21 cellular contexts compared by ENCODE assay signal in genomic region chr2:58070765-58071164, GRCh38. TPM values are rescaled to one million over a fixed set of nuclear protein-coding genes. Genes with fewer than 3 reads are reported as not detected.
DNase-seq lines count a peak whose midpoint lies in the region; ATAC-seq, FAIRE-seq and TF ChIP-seq lines count a peak whose summit lies in the region.
"Had no signal": no experiment of that assay in that cellular context is flagged by ENCODE, and none has a peak within 500 bp of the region (broad histone marks: within the 10 kb centered on the region; RNA-seq: fewer than 3 reads in every experiment).

No MANE protein-coding gene starts in this region.

- H3K27me3 Mint-ChIP-seq in activated B cell treated with CpG ODN at 0.5 μM for 24 hours (no peaks in the 10 kb centered on the region), MCF 10A (ENCODE audit: insufficient read depth, unreplicated experiment) (no peaks in the 10 kb centered on the region)
- H3K27me3 Mint-ChIP-seq: CD4-positive, alpha-beta T cell; CD8-positive, alpha-beta memory T cell had no signal

- ATAC-seq in activated B cell treated with CpG ODN at 0.5 μM for 24 hours (ENCODE audit: low read depth) = no peak

- intact Hi-C loops in activated B cell treated with CpG ODN at 0.5 μM for 24 hours (cut with micrococcal nuclease) (no loop called here), MCF 10A (cut with micrococcal nuclease) (no loop called here)

- POLR2A ChIA-PET in activated B cell treated with CpG ODN at 0.5 μM for 24 hours (lab: Charles Lee) = no interaction called here
- POLR2A ChIA-PET in MCF 10A (lab: Yijun Ruan, JAX) = no interaction called here

- FAIRE-seq in A204.1 (lab: Jason Lieb, UNC) (peak; percentile 35), GM19239 (lab: Jason Lieb, UNC) (peak; percentile 56)
- FAIRE-seq: D721Med, H54 had no signal

- peaks cover 73% of the 10 kb centered on the region for H3K36me3 Mint-ChIP-seq in activated B cell treated with CpG ODN at 0.5 μM for 24 hours (ENCODE audit: low read depth)
- H3K36me3 Mint-ChIP-seq in MCF 10A (ENCODE audit: insufficient read depth, unreplicated experiment) = peaks cover 26% of the 10 kb centered on the region

- H3K9me3 Mint-ChIP-seq in activated B cell treated with CpG ODN at 0.5 μM for 24 hours = peaks cover 12% of the 10 kb centered on the region
- peaks cover 8% of the 10 kb centered on the region for H3K9me3 Mint-ChIP-seq in MCF 10A (ENCODE audit: unreplicated experiment)
- H3K9me3 Mint-ChIP-seq: HFFc6 had no signal

- H3K27ac Mint-ChIP-seq in activated B cell treated with CpG ODN at 0.5 μM for 24 hours (peak overlapping the region; percentile 9), MCF 10A (ENCODE audit: low read depth, unreplicated experiment) (no peak overlapping the region)
- H3K27ac Mint-ChIP-seq: CD14-positive monocyte; CD4-positive, alpha-beta T cell; HFFc6 had no signal

- no TSS peak for BruUV-seq in MCF 10A (replicated peaks; lab: Mats Ljungman, UMichigan)

- H3K4me3 Mint-ChIP-seq in activated B cell treated with CpG ODN at 0.5 μM for 24 hours (no peak overlapping the region), MCF 10A (ENCODE audit: unreplicated experiment) (no peak overlapping the region)
- H3K4me3 Mint-ChIP-seq: CD14-positive monocyte; CD4-positive, alpha-beta T cell; HFFc6 had no signal

- DNase-seq in GM19239 (ENCODE audit: insufficient read length, low spot score) (no peak), activated B cell treated with CpG ODN at 0.5 μM for 24 hours (no peak), 8988T (no peak), amygdala (lab: John Stamatoyannopoulos, UW) (no peak), MCF 10A (ENCODE audit: unreplicated experiment) (no peak)
- DNase-seq: ACHN; AML-193; BE2C; CD4-positive, alpha-beta T cell; CD8-positive, alpha-beta memory T cell; DMS 273 treated with DMSO at 0.1 percent for 48 hours; DMS79; EL; GDM1; GOT3; HFFc6 had no signal

- no peak for TF ChIP-seq CTCF in activated B cell treated with CpG ODN at 0.5 μM for 24 hours (IDR thresholded peaks at IDR 0.05)
- no peak for TF ChIP-seq CTCF in MCF 10A (IDR thresholded peaks at IDR 0.05; ENCODE audit: unreplicated experiment)

- peaks cover 35% of the 10 kb centered on the region for H3K4me1 Mint-ChIP-seq in activated B cell treated with CpG ODN at 0.5 μM for 24 hours
- no peaks in the 10 kb centered on the region for H3K4me1 Mint-ChIP-seq in MCF 10A (ENCODE audit: insufficient read depth, unreplicated experiment)

- CTCF ChIA-PET in activated B cell treated with CpG ODN at 0.5 μM for 24 hours (lab: Charles Lee) (no interaction called here), MCF 10A (lab: Yijun Ruan, JAX) (no interaction called here)

RNA-seq across cellular contexts. Expression of gene VRK2, which starts 24.2 kb away (rescaled TPM):
- 60.0 and 63.0 TPM in 2 replicates for total RNA-seq in activated B cell treated with CpG ODN at 0.5 μM for 24 hours
- 44.6 and 52.7 TPM in 2 replicates for total RNA-seq in MCF 10A (2022)
- total RNA-seq: A172 had no signal
